2 cellular contexts compared by ENCODE assay signal in genomic region chr14:105710119-105711057, GRCh38.
A peak's percentile ranks its signal among the peaks of the same experiment; 100 is the strongest.
TF ChIP-seq lines count a peak whose summit lies in the region.

No MANE protein-coding gene starts in this region.

TF ChIP-seq in HCT116, 20 proteins besides CTCF, POLR2A, EP300 and RAD21:
- no peak for TF ChIP-seq JUND (IDR thresholded peaks at IDR 0.05)
- no peak for TF ChIP-seq SP1 (IDR thresholded peaks at IDR 0.05; ENCODE audit: low read depth)
- TF ChIP-seq ELF1 (IDR thresholded peaks at IDR 0.05; ENCODE audit: borderline replicate concordance, low read depth), result no peak
- no peak for TF ChIP-seq POLR2AphosphoS5 (IDR thresholded peaks at IDR 0.05; ENCODE audit: low read depth, low read length)
- TF ChIP-seq ZFX (IDR thresholded peaks at IDR 0.05), result no peak

TF ChIP-seq in K562, 482 proteins besides CTCF, POLR2A, EP300 and RAD21:
- TF ChIP-seq UBTF (IDR thresholded peaks at IDR 0.05; ENCODE audit: borderline replicate concordance in 1 of 2, low read depth in 2 of 2, low read length in 2 of 2) (no peak), KLF16 (IDR thresholded peaks at IDR 0.05) (peak; percentile 8; the same call in 1 of the 2 replicates)
